In genomic region chr9:33475357-33475756, GRCh38 we compare ENCODE assay signal across 1 cellular context.
TF ChIP-seq lines count a peak whose summit lies in the region.

No MANE protein-coding gene starts in this region.

TF ChIP-seq in IMR-90, 13 proteins besides CTCF, POLR2A, EP300 and RAD21:
- TF ChIP-seq RFX5 (IDR thresholded peaks at IDR 0.05; ENCODE audit: low read depth, low read length) (no peak), USF2 (IDR thresholded peaks at IDR 0.05; ENCODE audit: low read depth, low read length) (no peak), MAFK (IDR thresholded peaks at IDR 0.05; ENCODE audit: low read depth, low read length) (no peak), FOS (IDR thresholded peaks at IDR 0.05; ENCODE audit: low read depth, low read length) (no peak), ELK1 (IDR thresholded peaks at IDR 0.05; ENCODE audit: borderline replicate concordance, low read depth, low read length) (no peak), MXI1 (IDR thresholded peaks at IDR 0.05; ENCODE audit: borderline replicate concordance, low read depth, low read length) (no peak), NFE2L2 (IDR thresholded peaks at IDR 0.05; ENCODE audit: low read depth, low read length) (no peak), CEBPB (IDR thresholded peaks at IDR 0.05; ENCODE audit: low read depth, low read length) (no peak), BHLHE40 (IDR thresholded peaks at IDR 0.05; ENCODE audit: low read depth, low read length) (no peak), RCOR1 (IDR thresholded peaks at IDR 0.05; ENCODE audit: insufficient replicate concordance, low read length) (no peak), CHD1 (IDR thresholded peaks at IDR 0.05; ENCODE audit: low read depth, low read length) (no peak), SMC3 (IDR thresholded peaks at IDR 0.05; ENCODE audit: low read depth, low read length) (no peak), MAZ (IDR thresholded peaks at IDR 0.05; ENCODE audit: borderline replicate concordance, low read depth, low read length) (no peak)
